1 cellular context compared by ENCODE assay signal in genomic region chr1:174159253-174160108, GRCh38.
TF ChIP-seq lines count a peak whose summit lies in the region.

Gene RABGAP1L, plus strand, starts transcription at chr1:174159520.

TF ChIP-seq in HepG2, 621 proteins besides CTCF, POLR2A, EP300 and RAD21 (continued from another document and continues in another):
- peak; percentile 35; the same call in 1 of the 2 replicates for TF ChIP-seq PRDM15 (CRISPR knock-in tag; IDR thresholded peaks at IDR 0.05)
- TF ChIP-seq GMEB2 (CRISPR knock-in tag; IDR thresholded peaks at IDR 0.05; ENCODE audit: low read depth) = peak; percentile 83
- peak; percentile 71 for TF ChIP-seq ASH2L (IDR thresholded peaks at IDR 0.05; ENCODE audit: insufficient read length, low read depth, low read length)
- 0 out of 2 replicates have a peak, but pooled peaks have one; percentile 38 for TF ChIP-seq HBP1 (CRISPR knock-in tag; IDR thresholded peaks at IDR 0.05; ENCODE audit: low read depth)
- no peak for TF ChIP-seq ZFYVE20 (CRISPR knock-in tag; IDR thresholded peaks at IDR 0.05; ENCODE audit: borderline replicate concordance, low read depth)
- TF ChIP-seq MXD4 (CRISPR knock-in tag; IDR thresholded peaks at IDR 0.05) = peak; percentile 76; the same call in 1 of the 2 replicates
- 0 out of 2 replicates have a peak, but pooled peaks have one; percentile 68 for TF ChIP-seq ZNF766 (CRISPR knock-in tag; IDR thresholded peaks at IDR 0.05; ENCODE audit: borderline replicate concordance)
- TF ChIP-seq ZNF777 (CRISPR knock-in tag; IDR thresholded peaks at IDR 0.05) = peak; percentile 84
- TF ChIP-seq ZSCAN25 (CRISPR knock-in tag; IDR thresholded peaks at IDR 0.05) = peak; percentile 78; the same call in 1 of the 2 replicates
- peak; percentile 77; the same call in 1 of the 2 replicates for TF ChIP-seq KMT2B (CRISPR knock-in tag; IDR thresholded peaks at IDR 0.05)
- TF ChIP-seq DR1 (CRISPR knock-in tag; IDR thresholded peaks at IDR 0.05) = 0 out of 2 replicates have a peak, but pooled peaks have one; percentile 13
- TF ChIP-seq ZNF556 (CRISPR knock-in tag; IDR thresholded peaks at IDR 0.05; ENCODE audit: borderline replicate concordance) = peak; percentile 59; the same call in 1 of the 2 replicates
- peak; percentile 74; the same call in 1 of the 2 replicates for TF ChIP-seq HDAC1 (CRISPR knock-in tag; IDR thresholded peaks at IDR 0.05)
- peak; percentile 69; the same call in 1 of the 2 replicates for TF ChIP-seq ZNF317 (CRISPR knock-in tag; IDR thresholded peaks at IDR 0.05)
- TF ChIP-seq PITX1 (CRISPR knock-in tag; IDR thresholded peaks at IDR 0.05) = no peak
- peak; percentile 76; the same call in 1 of the 2 replicates for TF ChIP-seq MTA1 (CRISPR knock-in tag; IDR thresholded peaks at IDR 0.05; ENCODE audit: borderline replicate concordance)
- no peak for TF ChIP-seq RCOR2 (CRISPR knock-in tag; IDR thresholded peaks at IDR 0.05)
- 0 out of 2 replicates have a peak, but pooled peaks have one; percentile 40 for TF ChIP-seq BRF2 (CRISPR knock-in tag; IDR thresholded peaks at IDR 0.05)
- TF ChIP-seq KMT2A (CRISPR knock-in tag; IDR thresholded peaks at IDR 0.05) = 0 out of 2 replicates have a peak, but pooled peaks have one; percentile 35
- 0 out of 2 replicates have a peak, but pooled peaks have one; percentile 42 for TF ChIP-seq ZFP36L2 (CRISPR knock-in tag; IDR thresholded peaks at IDR 0.05)
- TF ChIP-seq HNF1A (IDR thresholded peaks at IDR 0.05; ENCODE audit: low read depth) = no peak
- TF ChIP-seq HNF1A (CRISPR knock-in tag; IDR thresholded peaks at IDR 0.05; ENCODE audit: borderline replicate concordance) = 0 out of 2 replicates have a peak, but pooled peaks have one; percentile 35
- no peak for TF ChIP-seq NFE2L2 (IDR thresholded peaks at IDR 0.05; ENCODE audit: low read length)
- TF ChIP-seq ZBTB43 (CRISPR knock-in tag; conservative IDR thresholded peaks at IDR 0.05) = peak; percentile 77; the same call in 1 of the 2 replicates
- peak; percentile 44; the same call in 1 of the 2 replicates for TF ChIP-seq ZBTB25 (CRISPR knock-in tag; IDR thresholded peaks at IDR 0.05)
- TF ChIP-seq GATAD2A (CRISPR knock-in tag; IDR thresholded peaks at IDR 0.05) = peak; percentile 36; the same call in 1 of the 2 replicates
- TF ChIP-seq CBX5 (CRISPR knock-in tag; IDR thresholded peaks at IDR 0.05; ENCODE audit: borderline replicate concordance) = 0 out of 2 replicates have a peak, but pooled peaks have one; percentile 21
- TF ChIP-seq ZNF44 (CRISPR knock-in tag; IDR thresholded peaks at IDR 0.05) = no peak
- no peak for TF ChIP-seq HMG20B (CRISPR knock-in tag; conservative IDR thresholded peaks at IDR 0.05)
- TF ChIP-seq MEF2D (CRISPR knock-in tag; IDR thresholded peaks at IDR 0.05) = no peak
- peak; percentile 19 for TF ChIP-seq POGZ (CRISPR knock-in tag; IDR thresholded peaks at IDR 0.05)
- peak; percentile 76 for TF ChIP-seq ZGPAT (CRISPR knock-in tag; IDR thresholded peaks at IDR 0.05)
- TF ChIP-seq ZNF800 (CRISPR knock-in tag; IDR thresholded peaks at IDR 0.05) = 0 out of 2 replicates have a peak, but pooled peaks have one; percentile 41
- 0 out of 2 replicates have a peak, but pooled peaks have one; percentile 51 for TF ChIP-seq ZNF607 (CRISPR knock-in tag; IDR thresholded peaks at IDR 0.05; ENCODE audit: borderline replicate concordance)
- TF ChIP-seq FOSL2 (CRISPR knock-in tag; IDR thresholded peaks at IDR 0.05) = peak; percentile 9; the same call in 1 of the 2 replicates
- no peak for TF ChIP-seq ZNF780A (CRISPR knock-in tag; IDR thresholded peaks at IDR 0.05)
- no peak for TF ChIP-seq ZNF296 (CRISPR knock-in tag; conservative IDR thresholded peaks at IDR 0.05)
- TF ChIP-seq ZFX (CRISPR knock-in tag; IDR thresholded peaks at IDR 0.05; ENCODE audit: low read depth) = peak; percentile 82
- TF ChIP-seq ZNF749 (CRISPR knock-in tag; IDR thresholded peaks at IDR 0.05; ENCODE audit: borderline replicate concordance) = 0 out of 2 replicates have a peak, but pooled peaks have one; percentile 46
